17 cellular contexts compared by ENCODE assay signal in genomic region chr11:126082251-126083109, GRCh38. TPM values are rescaled to one million over a fixed set of nuclear protein-coding genes. Genes with fewer than 3 reads are reported as not detected.
DNase-seq lines count a peak whose midpoint lies in the region; TF ChIP-seq lines count a peak whose summit lies in the region.
"Had no signal": no experiment of that assay in that cellular context is flagged by ENCODE, and none has a peak within 500 bp of the region (broad histone marks: within the 10 kb centered on the region; RNA-seq: fewer than 3 reads in every experiment).

No MANE protein-coding gene starts in this region.

- no peak overlapping the region for H3K4me3 ChIP-seq in PC-9
- H3K4me3 ChIP-seq in GM23248 = no peak overlapping the region
- H3K4me3 ChIP-seq: breast epithelium, left lung, Peyer's patch, transverse colon had no signal

- CTCF ChIA-PET in PC-9 (lab: Charles Lee) = interaction anchor here (0.7 kb wide), 1 partner anchor 26 kb away, joined by 3 read pairs; no protein-coding TSS in a partner anchor

- peak; percentile 11 for DNase-seq in NCI-H2029 treated with DMSO at 0.1 percent for 48 hours (lab: John Stamatoyannopoulos, UW)
- DNase-seq in NCI-H2029 (lab: John Stamatoyannopoulos, UW) = no peak
- peak; percentile 94 for DNase-seq in NCI-H69 (lab: John Stamatoyannopoulos, UW)
- peak; percentile 47 for DNase-seq in iPS-NIHi11 (ENCODE audit: low spot score)
- DNase-seq in retina = peak; percentile 62
- DNase-seq in PC-9 = no peak
- DNase-seq in GM23248 = no peak
- DNase-seq in stimulated activated naive CD4-positive, alpha-beta T cell (lab: John Stamatoyannopoulos, UW) = no peak
- DNase-seq: ACHN; activated CD4-positive, alpha-beta T cell treated with anti-CD3 and anti-CD28 coated beads, Interleukin-2, amount 10 ng/mL, durations not matched to agents 24 days and 14 days; left lung; NCI-H345; Peyer's patch; stimulated activated CD4-positive, alpha-beta T cell treated with anti-CD3 and anti-CD28 coated beads, Interleukin-12 subunit alpha, Interleukin-12 subunit beta, amount 100 ng/mL, for 4 hours; T-helper 1 cell; transverse colon had no signal

- in situ Hi-C loops in GM23248 (cut with MboI) = no loop called here

- no peak overlapping the region for H3K27ac ChIP-seq in PC-9
- no peak overlapping the region for H3K27ac ChIP-seq in GM23248
- H3K27ac ChIP-seq: left lung, Peyer's patch, transverse colon had no signal

- H3K79me2 ChIP-seq in PC-9 (ENCODE audit: low read depth) (no peaks in the 10 kb centered on the region), GM23248 (ENCODE audit: insufficient read depth) (no peaks in the 10 kb centered on the region)

- H3K4me1 ChIP-seq in PC-9 (replicated peaks; ENCODE audit: insufficient read depth) (peaks cover 32% of the 10 kb centered on the region), GM23248 (ENCODE audit: insufficient read depth) (peaks cover 10% of the 10 kb centered on the region)
- H3K4me1 ChIP-seq: breast epithelium, left lung, Peyer's patch had no signal

- POLR2A ChIA-PET in PC-9 (lab: Charles Lee; ENCODE audit: unreplicated experiment) = no interaction called here

- H3F3A ChIP-seq in PC-9 (ENCODE audit: insufficient read depth, low read depth) (peaks cover 30% of the 10 kb centered on the region), GM23248 (ENCODE audit: insufficient read depth) (no peaks in the 10 kb centered on the region)

- no peaks in the 10 kb centered on the region for H3K9me2 ChIP-seq in PC-9 (ENCODE audit: insufficient read depth)
- H3K9me2 ChIP-seq in GM23248 (ENCODE audit: insufficient read depth) = no peaks in the 10 kb centered on the region

- H3K36me3 ChIP-seq in PC-9 (ENCODE audit: low read depth) (no peaks in the 10 kb centered on the region), GM23248 (ENCODE audit: low read depth) (no peaks in the 10 kb centered on the region)
- H3K36me3 ChIP-seq: breast epithelium, left lung, Peyer's patch, transverse colon had no signal

- H2AFZ ChIP-seq in PC-9 (no peak overlapping the region), GM23248 (no peak overlapping the region)

- no peak overlapping the region for H3K4me2 ChIP-seq in PC-9
- no peak overlapping the region for H3K4me2 ChIP-seq in GM23248 (ENCODE audit: unreplicated experiment)

- H3K27me3 ChIP-seq in PC-9 (ENCODE audit: insufficient read depth, low read depth) (no peaks in the 10 kb centered on the region), GM23248 (replicated peaks; ENCODE audit: insufficient read depth) (no peaks in the 10 kb centered on the region)
- H3K27me3 ChIP-seq: left lung, Peyer's patch, transverse colon had no signal

- WGBS in GM23248 (ENCODE audit: low coverage in 1 of 2, low lambda C conversion rate in 2 of 2, missing lambda C conversion rate in 2 of 2), 2 experiments = 56 to 62% methylated on average over 17 of the region's 17 CpGs

- BruUV-seq in PC-9 (replicated peaks; lab: Mats Ljungman, UMichigan) = no TSS peak

- no peaks in the 10 kb centered on the region for H4K20me1 ChIP-seq in PC-9 (ENCODE audit: insufficient read depth)
- H4K20me1 ChIP-seq in GM23248 (ENCODE audit: insufficient read depth) = no peaks in the 10 kb centered on the region

- TF ChIP-seq CTCF in PC-9 (conservative IDR thresholded peaks at IDR 0.05) = no peak

- H3K9ac ChIP-seq in GM23248 = no peak overlapping the region

- intact Hi-C loops in PC-9 (cut with micrococcal nuclease; ENCODE audit: unreplicated experiment) = loop anchor here (5.0 kb wide), 1 partner anchor 35 kb away; no protein-coding TSS in a partner anchor

- H3K9me3 ChIP-seq in PC-9 (ENCODE audit: insufficient read depth, low read depth) (no peaks in the 10 kb centered on the region), GM23248 (ENCODE audit: low read depth) (no peaks in the 10 kb centered on the region)
- H3K9me3 ChIP-seq: breast epithelium, left lung, Peyer's patch, transverse colon had no signal

RNA-seq across cellular contexts. Expression of gene CDON, which starts 19.8 kb away (rescaled TPM):
- total RNA-seq in PC-9 (2021) = 10.0 and 11.2 TPM in 2 replicates
- total RNA-seq in GM23248 (2014; rRNA removed; shearing (Covaris generic)) = 8.6 and 10.3 TPM in 2 replicates
- 2.2 and 2.7 TPM in 2 replicates for polyA plus RNA-seq in GM23248 (2016; fragmentation: Nextera tagmentation; extraction: Ambion mirVana)

Comparison
In these comparisons a context has a peak if more than half of its experiments do, and no peak if none do; other contexts are left out.
1. DNase-seq: peak in NCI-H2029 treated with DMSO at 0.1 percent for 48 hours (single experiment), NCI-H69 (single experiment), iPS-NIHi11 (single experiment) and retina (single experiment); none in NCI-H2029 (single experiment), PC-9 (0 of 2), GM23248 (single experiment) and stimulated activated naive CD4-positive, alpha-beta T cell (0 of 6).